Comparison of ENCODE assay signal across 9 cellular contexts in genomic region chr13:26587251-26587650, GRCh38. TPM values are rescaled to one million over a fixed set of nuclear protein-coding genes. Genes with fewer than 3 reads are reported as not detected.
"Had no signal": no experiment of that assay in that cellular context is flagged by ENCODE, and none has a peak within 500 bp of the region (broad histone marks: within the 10 kb centered on the region; RNA-seq: fewer than 3 reads in every experiment).

No MANE protein-coding gene starts in this region.

- H3K9me3 Mint-ChIP-seq: GM23338, H9 had no signal

- ATAC-seq: GM23338, K562 had no signal

- DNase-seq: H9, HCEC 1CT, IMR-90 had no signal

- H3K4me3 Mint-ChIP-seq: GM23338, H9 had no signal

- FAIRE-seq: H1, H54, HTR-8/SVneo, K562 had no signal

- H2AFZ ChIP-seq: GM23338 had no signal

- H3K27ac Mint-ChIP-seq: GM23338, H9 had no signal

- H3K4me3 ChIP-seq: GM23338, K562 had no signal

- H3K4me2 ChIP-seq: GM23338 had no signal

RNA-seq across cellular contexts. Expression of gene WASF3, which starts 29.8 kb away (rescaled TPM):
- total RNA-seq: HT-29 had no signal
